Comparison of ENCODE assay signal across 24 cellular contexts in the genomic region with DNA sequence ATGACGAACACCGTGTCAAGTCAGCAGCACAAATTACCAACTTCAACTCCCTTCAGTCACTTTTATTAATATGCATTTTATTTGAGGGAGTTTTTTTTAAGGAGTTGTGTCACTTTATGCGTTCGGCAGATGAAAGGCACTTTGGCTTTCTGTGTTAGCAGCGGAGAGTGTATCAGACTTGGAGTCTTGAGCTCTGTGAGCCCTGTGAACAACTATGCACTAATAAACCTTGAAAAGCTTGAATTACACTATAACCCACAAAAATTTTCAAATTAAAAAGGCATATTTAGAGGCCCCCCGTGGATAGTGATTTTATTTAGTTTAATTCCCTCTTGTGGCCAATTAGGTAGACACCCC.
DNase-seq lines count a peak whose midpoint lies in the region; ATAC-seq, FAIRE-seq and TF ChIP-seq lines count a peak whose summit lies in the region.
"Had no signal": no experiment of that assay in that cellular context is flagged by ENCODE, and none has a peak within 500 bp of the region (broad histone marks: within the 10 kb centered on the region; RNA-seq: fewer than 3 reads in every experiment).

No MANE protein-coding gene starts in this region.

- H3K27ac Mint-ChIP-seq in GM23338 = no peak overlapping the region
- no peak overlapping the region for H3K27ac Mint-ChIP-seq in CD8-positive, alpha-beta memory T cell
- H3K27ac Mint-ChIP-seq: activated CD4-positive, alpha-beta memory T cell treated with anti-CD3 and anti-CD28 coated beads for 36 hours; H9; immature natural killer cell; stimulated activated naive B cell treated with anti-CD40 and anti-IgM and Interleukin-4, amounts not matched to agents 10 μg/mL and 1 μg/mL and 100 μg/mL, for 72 hours; WTC11 had no signal

- no peak for FAIRE-seq in GM12892 (lab: Jason Lieb, UNC)

- H3K27ac ChIP-seq in GM23338 (ENCODE audit: low read depth) (no peak overlapping the region), breast epithelium (no peak overlapping the region), hepatocyte (no peak overlapping the region), stomach smooth muscle (ENCODE audit: low read length) (no peak overlapping the region)
- no peak overlapping the region for H3K27ac ChIP-seq in CD8-positive, alpha-beta memory T cell (ENCODE audit: low read depth, low read length)
- H3K27ac ChIP-seq: neutrophil, upper lobe of left lung had no signal

- no peak overlapping the region for H3K4me3 Mint-ChIP-seq in GM23338
- H3K4me3 Mint-ChIP-seq in CD8-positive, alpha-beta memory T cell = no peak overlapping the region
- H3K4me3 Mint-ChIP-seq: activated CD4-positive, alpha-beta memory T cell treated with anti-CD3 and anti-CD28 coated beads for 36 hours; central memory CD8-positive, alpha-beta T cell; H9; immature natural killer cell; stimulated activated naive B cell treated with anti-CD40 and anti-IgM and Interleukin-4, amounts not matched to agents 10 μg/mL and 1 μg/mL and 100 μg/mL, for 72 hours; WTC11 had no signal

- POLR2A ChIA-PET in CD8-positive, alpha-beta memory T cell (lab: Charles Lee) = no interaction called here

- DNase-seq in GM23338 (ENCODE audit: low spot score) (no peak), breast epithelium (ENCODE audit: low spot score in 2 of 2) (no peak), hepatocyte (ENCODE audit: low spot score) (no peak), GM12892 (ENCODE audit: insufficient read length) (no peak)
- DNase-seq in CD8-positive, alpha-beta memory T cell = no peak
- DNase-seq: activated CD4-positive, alpha-beta memory T cell treated with anti-CD3 and anti-CD28 coated beads for 36 hours; activated T-cell treated with anti-CD3 and anti-CD28 coated beads for 4 hours; amniotic stem cell; BE2C; Caco-2; H9; immature natural killer cell; NCI-H1092 treated with DMSO at 0.1 percent for 48 hours; NCI-H2107; NCI-H510A treated with DMSO at 0.1 percent for 48 hours; stimulated activated naive B cell treated with anti-CD40 and anti-IgM and Interleukin-4, amounts not matched to agents 10 μg/mL and 1 μg/mL and 100 μg/mL, for 72 hours; T-helper 9 cell had no signal

- no peaks in the 10 kb centered on the region for H3K9me3 ChIP-seq in breast epithelium
- H3K9me3 ChIP-seq in hepatocyte (ENCODE audit: low read depth) = no peaks in the 10 kb centered on the region
- H3K9me3 ChIP-seq in stomach smooth muscle (ENCODE audit: control insufficient read depth in 2 of 2, low read length in 2 of 2) = no peaks in the 10 kb centered on the region
- H3K9me3 ChIP-seq in CD8-positive, alpha-beta memory T cell (ENCODE audit: low read length) = no peaks in the 10 kb centered on the region
- H3K9me3 ChIP-seq: BE2C, Caco-2, neutrophil, upper lobe of left lung had no signal

- no peak overlapping the region for H3K9ac ChIP-seq in stomach smooth muscle (ENCODE audit: low read length in 2 of 2)

- H3K4me2 ChIP-seq in GM23338 (no peak overlapping the region), hepatocyte (peak overlapping the region; percentile 49)

- H3K27me3 ChIP-seq in GM23338 (ENCODE audit: insufficient read depth) (no peaks in the 10 kb centered on the region), breast epithelium (no peaks in the 10 kb centered on the region), hepatocyte (no peaks in the 10 kb centered on the region), stomach smooth muscle (ENCODE audit: control insufficient read depth in 1 of 2, insufficient read depth in 2 of 2, low read length in 2 of 2) (no peaks in the 10 kb centered on the region)
- H3K27me3 ChIP-seq in CD8-positive, alpha-beta memory T cell (ENCODE audit: insufficient read depth, low read length, poor library complexity, severe bottlenecking) = no peaks in the 10 kb centered on the region
- H3K27me3 ChIP-seq: BE2C, neutrophil, upper lobe of left lung had no signal

- ATAC-seq in GM23338 = no peak
- no peak for ATAC-seq in HG02610 (IDR thresholded peaks at IDR 0.05; ENCODE audit: unreplicated experiment)
- ATAC-seq: esophagus mucosa; stimulated activated naive B cell treated with anti-CD40 and anti-IgM and Interleukin-4, amounts not matched to agents 10 μg/mL and 1 μg/mL and 100 μg/mL, for 72 hours; WTC11 had no signal

- H3K4me3 ChIP-seq in GM23338 = no peak overlapping the region
- H3K4me3 ChIP-seq in breast epithelium = peak overlapping the region; percentile 24 to 57 (median 34)
- H3K4me3 ChIP-seq in hepatocyte = no peak overlapping the region
- peak overlapping the region; percentile 6 to 64 for H3K4me3 ChIP-seq in stomach smooth muscle (ENCODE audit: low read length in 2 of 2)
- no peak overlapping the region for H3K4me3 ChIP-seq in CD8-positive, alpha-beta memory T cell (ENCODE audit: low read length)
- H3K4me3 ChIP-seq: upper lobe of left lung had no signal

- H3K79me2 ChIP-seq in GM23338 (replicated peaks; ENCODE audit: insufficient read depth) (no peaks in the 10 kb centered on the region), hepatocyte (no peaks in the 10 kb centered on the region)

- intact Hi-C loops in breast epithelium (cut with DNase I; ENCODE audit: low total_unique reads) = no loop called here

- H3K4me1 ChIP-seq in GM23338 (ENCODE audit: insufficient read depth) = peaks cover 30% of the 10 kb centered on the region
- no peaks in the 10 kb centered on the region for H3K4me1 ChIP-seq in breast epithelium
- no peaks in the 10 kb centered on the region for H3K4me1 ChIP-seq in hepatocyte (ENCODE audit: insufficient read depth)
- H3K4me1 ChIP-seq in stomach smooth muscle (ENCODE audit: control insufficient read depth, insufficient read depth, low read length) = no peaks in the 10 kb centered on the region
- no peaks in the 10 kb centered on the region for H3K4me1 ChIP-seq in CD8-positive, alpha-beta memory T cell (ENCODE audit: insufficient read depth, low read length)
- H3K4me1 ChIP-seq: BE2C, Caco-2, upper lobe of left lung had no signal

- TF ChIP-seq CTCF in GM23338 (conservative IDR thresholded peaks at IDR 0.05; ENCODE audit: low read depth in 2 of 2) (no peak), breast epithelium (IDR thresholded peaks at IDR 0.05) (no peak), hepatocyte (IDR thresholded peaks at IDR 0.05; ENCODE audit: poor library complexity) (no peak)

- peak overlapping the region; percentile 33; the same call in 1 of the 2 replicates for H2AFZ ChIP-seq in GM23338
- H2AFZ ChIP-seq in hepatocyte = no peak overlapping the region

- TF ChIP-seq POLR2A in breast epithelium (IDR thresholded peaks at IDR 0.05) = no peak
- TF ChIP-seq POLR2A in GM12892 (IDR thresholded peaks at IDR 0.05; ENCODE audit: low read depth, low read length) = no peak

- 0 out of 2 replicates have a peak, but pooled peaks cover 4% of the 10 kb centered on the region for H3F3A ChIP-seq in GM23338 (replicated peaks; ENCODE audit: low read depth)

- H3K9me2 ChIP-seq in GM23338 (ENCODE audit: insufficient read depth) (no peaks in the 10 kb centered on the region), hepatocyte (replicated peaks; ENCODE audit: insufficient read depth) (no peaks in the 10 kb centered on the region)

- peaks cover 5% of the 10 kb centered on the region for H3K27me3 Mint-ChIP-seq in GM23338 (ENCODE audit: insufficient read depth, low read depth, poor library complexity)
- no peaks in the 10 kb centered on the region for H3K27me3 Mint-ChIP-seq in CD8-positive, alpha-beta memory T cell
- H3K27me3 Mint-ChIP-seq: stimulated activated naive B cell treated with anti-CD40 and anti-IgM and Interleukin-4, amounts not matched to agents 10 μg/mL and 1 μg/mL and 100 μg/mL, for 72 hours had no signal

- H3K36me3 ChIP-seq in GM23338 (ENCODE audit: insufficient read depth) = no peaks in the 10 kb centered on the region
- H3K36me3 ChIP-seq in breast epithelium = no peaks in the 10 kb centered on the region
- H3K36me3 ChIP-seq in hepatocyte (replicated peaks; ENCODE audit: insufficient read depth, low read depth) = no peaks in the 10 kb centered on the region
- no peaks in the 10 kb centered on the region for H3K36me3 ChIP-seq in stomach smooth muscle (ENCODE audit: control insufficient read depth in 2 of 2, insufficient read depth in 2 of 2, low read length in 2 of 2)
- no peaks in the 10 kb centered on the region for H3K36me3 ChIP-seq in CD8-positive, alpha-beta memory T cell (ENCODE audit: insufficient read depth, low read length)
- H3K36me3 ChIP-seq: BE2C, neutrophil, upper lobe of left lung had no signal

- peaks cover 31% of the 10 kb centered on the region for H3K4me1 Mint-ChIP-seq in GM23338
- no peaks in the 10 kb centered on the region for H3K4me1 Mint-ChIP-seq in CD8-positive, alpha-beta memory T cell
- H3K4me1 Mint-ChIP-seq: central memory CD8-positive, alpha-beta T cell; immature natural killer cell; stimulated activated naive B cell treated with anti-CD40 and anti-IgM and Interleukin-4, amounts not matched to agents 10 μg/mL and 1 μg/mL and 100 μg/mL, for 72 hours had no signal

- CTCF ChIA-PET in CD8-positive, alpha-beta memory T cell (lab: Charles Lee) = no interaction called here

- 72% methylated on average over 6 of the region's 6 CpGs for WGBS in hepatocyte (ENCODE audit: low lambda C conversion rate, missing lambda C conversion rate)

- H4K20me1 ChIP-seq in GM23338 (replicated peaks; ENCODE audit: insufficient read depth) = no peaks in the 10 kb centered on the region
- no peaks in the 10 kb centered on the region for H4K20me1 ChIP-seq in hepatocyte (ENCODE audit: insufficient read depth, poor library complexity, severe bottlenecking)

- H3K9me3 Mint-ChIP-seq in GM23338 = no peaks in the 10 kb centered on the region
- H3K9me3 Mint-ChIP-seq in CD8-positive, alpha-beta memory T cell = peaks cover 0 to 1% (median 0%) of the 10 kb centered on the region in 5 donors
- H3K9me3 Mint-ChIP-seq: activated CD4-positive, alpha-beta memory T cell treated with anti-CD3 and anti-CD28 coated beads for 36 hours; H9; WTC11 had no signal

- H3K36me3 Mint-ChIP-seq in GM23338 (ENCODE audit: low read depth) = no peaks in the 10 kb centered on the region
- no peaks in the 10 kb centered on the region for H3K36me3 Mint-ChIP-seq in CD8-positive, alpha-beta memory T cell
- H3K36me3 Mint-ChIP-seq: activated CD4-positive, alpha-beta memory T cell treated with anti-CD3 and anti-CD28 coated beads for 36 hours; immature natural killer cell; stimulated activated naive B cell treated with anti-CD40 and anti-IgM and Interleukin-4, amounts not matched to agents 10 μg/mL and 1 μg/mL and 100 μg/mL, for 72 hours; WTC11 had no signal

TF ChIP-seq in GM23338, 12 proteins besides CTCF, POLR2A, EP300 and RAD21 (continues in another document):
- TF ChIP-seq EZH2 (IDR thresholded peaks at IDR 0.05; ENCODE audit: low read depth, unreplicated experiment) = no peak

Comparison
In these comparisons a context has a peak if more than half of its experiments do, and no peak if none do; other contexts are left out.
1. H3K4me3 ChIP-seq: peak in breast epithelium (3 of 3) and stomach smooth muscle (2 of 2); none in GM23338 (single experiment), hepatocyte (single experiment) and CD8-positive, alpha-beta memory T cell (single experiment).